In genomic region chr2:204325468-204325867, GRCh38 we compare ENCODE assay signal across 8 cellular contexts.
DNase-seq lines count a peak whose midpoint lies in the region; ATAC-seq, FAIRE-seq and TF ChIP-seq lines count a peak whose summit lies in the region.

No MANE protein-coding gene starts in this region.

- intact Hi-C loops in MCF 10A (cut with micrococcal nuclease): loop anchor here (1.0 to 5.0 kb wide), 11 partner anchors 178 to 1623 kb away; partner anchors contain the start of genes NRP2 and PARD3B

- no peaks in the 10 kb centered on the region for H3K27me3 Mint-ChIP-seq in MCF 10A (ENCODE audit: insufficient read depth, unreplicated experiment)

- peak; percentile 83 for FAIRE-seq in TTC549 (lab: Jason Lieb, UNC)

- BruUV-seq in MCF 10A (replicated peaks; lab: Mats Ljungman, UMichigan): no TSS peak

- peak; percentile 73 for ATAC-seq in GM18520 (IDR thresholded peaks at IDR 0.05; ENCODE audit: unreplicated experiment)
- ATAC-seq in HG03045 (IDR thresholded peaks at IDR 0.05; ENCODE audit: unreplicated experiment): peak; percentile 83

- no peaks in the 10 kb centered on the region for H3K36me3 Mint-ChIP-seq in MCF 10A (ENCODE audit: insufficient read depth, unreplicated experiment)

- no peak overlapping the region for H3K27ac Mint-ChIP-seq in MCF 10A (ENCODE audit: low read depth, unreplicated experiment)

- TF ChIP-seq CTCF in MCF 10A (IDR thresholded peaks at IDR 0.05; ENCODE audit: unreplicated experiment): peak; percentile 73

- peak; percentile 79 for DNase-seq in AG08395 (ENCODE audit: low spot score)
- DNase-seq in NCI-H2081 treated with DMSO at 0.1 percent for 48 hours (lab: John Stamatoyannopoulos, UW): peak; percentile 63
- DNase-seq in MCF 10A (ENCODE audit: unreplicated experiment): peak; percentile 85
- DNase-seq in iris pigment epithelial cell (ENCODE audit: low read depth): peak; percentile 82
- peak; percentile 1 to 33 for DNase-seq in stimulated activated CD4-positive, alpha-beta T cell treated with anti-CD3 and anti-CD28 coated beads, Interleukin-15, amount 100 ng/mL, for 48 hours (ENCODE audit: low read depth in 2 of 2)

- peaks cover 11% of the 10 kb centered on the region for H3K4me1 Mint-ChIP-seq in MCF 10A (ENCODE audit: insufficient read depth, unreplicated experiment)

- POLR2A ChIA-PET in MCF 10A (lab: Yijun Ruan, JAX): no interaction called here

- no peak overlapping the region for H3K4me3 Mint-ChIP-seq in MCF 10A (ENCODE audit: unreplicated experiment)

- CTCF ChIA-PET in MCF 10A (lab: Yijun Ruan, JAX): interaction anchor here (0.6 to 4.0 kb wide), 6 partner anchors 13 to 1357 kb away, joined by 3 to 39 read pairs (median 3); partner anchors contain the start of gene NRP2

- H3K9me3 Mint-ChIP-seq in MCF 10A (ENCODE audit: unreplicated experiment): no peaks in the 10 kb centered on the region

Comparison
In these comparisons a context has a peak if more than half of its experiments do, and no peak if none do; other contexts are left out.
1. Peak in every context shown above with its lines: DNase-seq and ATAC-seq.
2. DNase-seq: peak in every context shown above with its lines; median percentile 85 in MCF 10A; 82 in iris pigment epithelial cell; 79 in AG08395; 63 in NCI-H2081 treated with DMSO at 0.1 percent for 48 hours; 17 in stimulated activated CD4-positive, alpha-beta T cell treated with anti-CD3 and anti-CD28 coated beads, Interleukin-15, amount 100 ng/mL, for 48 hours.